Comparison of ENCODE assay signal across 1 cellular context in genomic region chr4:141233673-141234072, GRCh38.
TF ChIP-seq lines count a peak whose summit lies in the region.

No MANE protein-coding gene starts in this region.

TF ChIP-seq in GM23338, 12 proteins besides CTCF, POLR2A, EP300 and RAD21:
- TF ChIP-seq EZH2 (IDR thresholded peaks at IDR 0.05; ENCODE audit: low read depth, unreplicated experiment) (no peak), JUNB (IDR thresholded peaks at IDR 0.05; ENCODE audit: unreplicated experiment) (no peak), CREB1 (CRISPR knock-in tag; IDR thresholded peaks at IDR 0.05; ENCODE audit: low read depth) (no peak), REST (IDR thresholded peaks at IDR 0.05; ENCODE audit: unreplicated experiment) (no peak), POLR2AphosphoS5 (IDR thresholded peaks at IDR 0.05; ENCODE audit: low read depth) (no peak), ETS1 (IDR thresholded peaks at IDR 0.05) (no peak), ZNF114 (CRISPR knock-in tag; IDR thresholded peaks at IDR 0.05) (no peak), STAT1 (IDR thresholded peaks at IDR 0.05; ENCODE audit: unreplicated experiment) (no peak), ZNF462 (CRISPR knock-in tag; IDR thresholded peaks at IDR 0.05) (no peak), ZNF331 (CRISPR knock-in tag; IDR thresholded peaks at IDR 0.05; ENCODE audit: low read depth) (no peak), NANOG (IDR thresholded peaks at IDR 0.05; ENCODE audit: borderline replicate concordance) (no peak), EZH2phosphoT487 (IDR thresholded peaks at IDR 0.05; ENCODE audit: unreplicated experiment) (no peak)
TF ChIP-seq in GM23338: peak in this region for 0.
